Comparison of ENCODE assay signal across 8 cellular contexts in the genomic region with DNA sequence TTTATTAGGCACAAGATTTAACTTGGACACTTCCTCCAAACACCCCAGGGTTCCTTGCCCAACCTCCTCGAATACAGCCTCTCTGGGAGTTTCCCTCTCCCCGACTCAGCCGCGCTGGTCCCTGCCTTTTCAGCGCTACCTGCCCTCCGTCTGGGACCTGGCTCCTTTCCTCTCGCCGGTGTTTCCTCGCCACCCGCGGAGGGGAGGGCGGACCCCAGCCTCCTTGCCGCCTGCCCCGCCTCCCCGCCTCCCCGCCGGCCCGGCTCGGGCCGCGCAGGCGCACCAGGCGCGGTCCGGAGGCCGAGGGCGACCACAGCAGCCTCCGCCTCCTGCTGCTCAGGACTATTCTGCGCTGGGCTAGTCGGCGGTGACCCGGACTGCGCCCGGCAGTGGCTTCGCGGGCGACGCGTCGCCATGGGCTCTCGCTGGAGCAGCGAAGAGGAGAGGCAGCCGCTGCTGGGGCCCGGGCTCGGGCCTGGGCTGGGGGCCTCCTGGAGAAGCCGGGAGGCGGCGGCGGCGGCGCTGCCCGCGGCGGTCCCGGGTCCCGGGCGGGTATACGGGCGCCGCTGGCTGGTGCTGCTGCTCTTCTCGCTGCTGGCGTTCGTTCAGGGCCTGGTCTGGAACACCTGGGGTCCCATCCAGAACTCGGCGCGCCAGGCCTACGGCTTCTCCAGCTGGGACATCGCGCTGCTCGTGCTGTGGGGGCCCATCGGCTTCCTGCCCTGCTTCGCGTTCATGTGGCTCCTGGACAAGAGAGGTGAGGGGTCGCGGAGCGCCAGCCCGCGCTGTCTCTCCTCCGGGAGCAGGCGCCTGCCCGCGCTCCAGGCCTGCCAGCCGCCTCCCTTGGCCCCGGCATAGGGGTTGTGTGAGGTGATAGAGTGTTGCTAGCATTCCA. TPM values are rescaled to one million over a fixed set of nuclear protein-coding genes. Genes with fewer than 3 reads are reported as not detected.
A peak's percentile ranks its signal among the peaks of the same experiment; 100 is the strongest.
DNase-seq lines count a peak whose midpoint lies in the region; ATAC-seq lines count a peak whose summit lies in the region.

A gene with protein sequence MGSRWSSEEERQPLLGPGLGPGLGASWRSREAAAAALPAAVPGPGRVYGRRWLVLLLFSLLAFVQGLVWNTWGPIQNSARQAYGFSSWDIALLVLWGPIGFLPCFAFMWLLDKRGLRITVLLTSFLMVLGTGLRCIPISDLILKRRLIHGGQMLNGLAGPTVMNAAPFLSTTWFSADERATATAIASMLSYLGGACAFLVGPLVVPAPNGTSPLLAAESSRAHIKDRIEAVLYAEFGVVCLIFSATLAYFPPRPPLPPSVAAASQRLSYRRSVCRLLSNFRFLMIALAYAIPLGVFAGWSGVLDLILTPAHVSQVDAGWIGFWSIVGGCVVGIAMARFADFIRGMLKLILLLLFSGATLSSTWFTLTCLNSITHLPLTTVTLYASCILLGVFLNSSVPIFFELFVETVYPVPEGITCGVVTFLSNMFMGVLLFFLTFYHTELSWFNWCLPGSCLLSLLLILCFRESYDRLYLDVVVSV (plus strand): TSS at position 291 of the 895 bp plus-strand sequence. CDS start 124 bp downstream, at position 415.

- H3K9me3 ChIP-seq in T-helper 17 cell (ENCODE audit: control insufficient read depth, low read length, poor library complexity, severe bottlenecking): no peaks in the 10 kb centered on the region

- H3K9me3 Mint-ChIP-seq in central memory CD8-positive, alpha-beta T cell: no peaks in the 10 kb centered on the region

- H3K27me3 Mint-ChIP-seq in T-helper 17 cell: no peaks in the 10 kb centered on the region
- no peaks in the 10 kb centered on the region for H3K27me3 Mint-ChIP-seq in central memory CD8-positive, alpha-beta T cell

- ATAC-seq in GM18870 (IDR thresholded peaks at IDR 0.05; ENCODE audit: unreplicated experiment) (peak; percentile 50), HG03097 (IDR thresholded peaks at IDR 0.05; ENCODE audit: low FRiP score, unreplicated experiment) (peak; percentile 66), T-helper 17 cell (peak; percentile 63)
- peak; percentile 37 for ATAC-seq in central memory CD8-positive, alpha-beta T cell (replicated peaks; ENCODE audit: extremely low read depth, poor library complexity, severe bottlenecking)

- peak within 1 kb of the TSS; percentile 91 for H3K4me3 Mint-ChIP-seq in T-helper 17 cell
- H3K4me3 Mint-ChIP-seq in central memory CD8-positive, alpha-beta T cell: no peak within 1 kb of the TSS

- no peaks in the 10 kb centered on the region for H3K27me3 ChIP-seq in layer of hippocampus (ENCODE audit: control insufficient read depth, insufficient read depth, low read length)

- H3K36me3 Mint-ChIP-seq in T-helper 17 cell (ENCODE audit: low read depth): no peaks in the 10 kb centered on the region
- H3K36me3 Mint-ChIP-seq in central memory CD8-positive, alpha-beta T cell (ENCODE audit: insufficient read depth): peaks cover 11% of the 10 kb centered on the region

- no peak within 1 kb of the TSS for H3K27ac Mint-ChIP-seq in T-helper 17 cell
- H3K27ac Mint-ChIP-seq in central memory CD8-positive, alpha-beta T cell (ENCODE audit: low read depth): peak within 1 kb of the TSS; percentile 93

- peaks cover 35% of the 10 kb centered on the region for H3K4me1 Mint-ChIP-seq in T-helper 17 cell
- peaks cover 27% of the 10 kb centered on the region for H3K4me1 Mint-ChIP-seq in central memory CD8-positive, alpha-beta T cell

- peak; percentile 48 to 72 (median 69) for DNase-seq in T-helper 17 cell
- peak; percentile 47 for DNase-seq in central memory CD8-positive, alpha-beta T cell (ENCODE audit: low spot score in 2 of 2)
- DNase-seq in stimulated activated CD4-positive, alpha-beta T cell treated with anti-CD3 and anti-CD28 coated beads, Interleukin-2, amount 100 ng/mL, for 24 hours: peak; percentile 70 to 76
- DNase-seq in NCI-H2196 treated with DMSO at 0.1 percent for 48 hours (lab: John Stamatoyannopoulos, UW; ENCODE audit: unreplicated experiment): no peak
- no peak for DNase-seq in NCI-H69 (lab: John Stamatoyannopoulos, UW)

- peak within 1 kb of the TSS; percentile 94 for H3K27ac ChIP-seq in layer of hippocampus (ENCODE audit: low read depth, low read length)

RNA-seq across cellular contexts. Expression of the gene that starts here (rescaled TPM):
- total RNA-seq in T-helper 17 cell: 1 to 10 TPM; 4.8 to 5.5 TPM

Comparison
In these comparisons a context has a peak if more than half of its experiments do, and no peak if none do; other contexts are left out.
1. DNase-seq: peak in T-helper 17 cell (3 of 3), central memory CD8-positive, alpha-beta T cell (2 of 2) and stimulated activated CD4-positive, alpha-beta T cell treated with anti-CD3 and anti-CD28 coated beads, Interleukin-2, amount 100 ng/mL, for 24 hours (2 of 2); none in NCI-H2196 treated with DMSO at 0.1 percent for 48 hours (single experiment) and NCI-H69 (single experiment).
2. Peak in every context shown above with its lines, with median percentiles within 50 percentile points of each other: ATAC-seq.